In the genomic region with DNA sequence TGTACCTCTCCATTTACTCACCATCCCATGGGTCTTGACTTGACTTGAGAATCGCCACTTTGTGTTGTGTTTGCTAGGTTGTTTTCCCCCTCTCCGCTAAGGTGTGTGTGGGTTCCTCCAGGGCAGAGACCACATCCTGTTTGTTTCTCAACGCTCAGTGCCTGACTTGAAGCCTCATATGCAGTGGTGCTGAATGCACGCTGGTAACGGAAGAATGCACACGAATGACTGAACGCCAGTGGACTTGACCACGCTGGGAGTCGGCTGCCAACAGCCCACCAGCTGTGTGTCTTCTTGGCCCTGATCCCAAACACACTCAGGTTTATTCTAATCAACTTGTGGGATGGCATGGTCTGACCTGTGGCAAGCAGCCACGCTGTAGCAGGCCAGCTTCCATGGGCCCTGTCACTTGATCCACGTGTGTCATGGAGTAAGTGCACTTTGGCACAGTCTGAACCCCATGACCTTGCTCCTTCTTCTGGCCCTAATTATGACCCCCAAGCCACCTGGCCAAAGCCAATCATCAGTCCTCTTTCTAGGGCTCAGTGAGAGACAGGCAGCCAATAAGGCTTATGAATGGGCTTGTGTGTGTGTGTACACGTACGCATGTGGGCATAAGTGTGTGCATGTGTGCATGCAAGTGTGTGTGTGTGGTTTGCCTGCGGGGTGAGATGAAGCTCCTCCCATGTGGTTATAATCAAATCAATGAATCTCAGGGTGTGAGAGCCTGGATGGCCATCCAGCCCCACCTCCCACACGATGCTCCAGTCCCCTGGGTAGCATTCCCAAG, we compare ENCODE assay signal across 8 cellular contexts. TPM values are rescaled to one million over a fixed set of nuclear protein-coding genes. Genes with fewer than 3 reads are reported as not detected.
A peak's percentile ranks its signal among the peaks of the same experiment; 100 is the strongest.
DNase-seq lines count a peak whose midpoint lies in the region; ATAC-seq lines count a peak whose summit lies in the region.

No MANE protein-coding gene starts in this region.

- H3K9me3 Mint-ChIP-seq in activated naive CD8-positive, alpha-beta T cell treated with anti-CD3 and anti-CD28 coated beads, Interleukin-2, amount 10 ng/mL, durations not matched to agents 7 days and 5 days = no peaks in the 10 kb centered on the region

- H2BK120ac ChIP-seq in mesenchymal stem cell (ENCODE audit: low read depth, low read length) = no peak overlapping the region

- H3K14ac ChIP-seq in mesenchymal stem cell (ENCODE audit: low read length in 2 of 2) = no peak overlapping the region

- H2BK15ac ChIP-seq in mesenchymal stem cell (ENCODE audit: low read depth, poor library complexity, severe bottlenecking) = no peak overlapping the region

- no peak overlapping the region for H3K4me3 ChIP-seq in mesenchymal stem cell (ENCODE audit: insufficient read depth in 1 of 2, low read depth in 1 of 2, low read length in 2 of 2)

- H3K27me3 ChIP-seq in mesenchymal stem cell (ENCODE audit: control insufficient read depth in 1 of 2, insufficient read depth in 1 of 2, low read length in 2 of 2) = peaks cover 0 to 25% of the 10 kb centered on the region in 2 experiments

- H3K4me3 Mint-ChIP-seq in activated naive CD8-positive, alpha-beta T cell treated with anti-CD3 and anti-CD28 coated beads, Interleukin-2, amount 10 ng/mL, durations not matched to agents 7 days and 5 days = peak overlapping the region; percentile 81

- no peaks in the 10 kb centered on the region for H3K9me3 ChIP-seq in mesenchymal stem cell (ENCODE audit: control insufficient read depth, low read length)

- H2BK5ac ChIP-seq in mesenchymal stem cell (ENCODE audit: low read depth, low read length, poor library complexity, severe bottlenecking) = no peak overlapping the region

- H3K4me1 Mint-ChIP-seq in activated naive CD8-positive, alpha-beta T cell treated with anti-CD3 and anti-CD28 coated beads, Interleukin-2, amount 10 ng/mL, durations not matched to agents 7 days and 5 days = peaks cover 72% of the 10 kb centered on the region

- H4K8ac ChIP-seq in mesenchymal stem cell (ENCODE audit: low read length) = no peak overlapping the region

- peak; percentile 11 for DNase-seq in NOMO-1 treated with DMSO at 0.1 percent for 48 hours (lab: John Stamatoyannopoulos, UW; ENCODE audit: unreplicated experiment)
- peak; percentile 67 for DNase-seq in activated naive CD8-positive, alpha-beta T cell treated with anti-CD3 and anti-CD28 coated beads, Interleukin-2, amount 10 ng/mL, durations not matched to agents 7 days and 5 days
- peak; percentile 45 to 62 for DNase-seq in stimulated activated CD4-positive, alpha-beta T cell treated with anti-CD3 and anti-CD28 coated beads, Interleukin-2, amount 100 ng/mL, for 24 hours
- no peak for DNase-seq in mesenchymal stem cell
- DNase-seq in hepatic stellate cell (ENCODE audit: low spot score) = no peak
- DNase-seq in globus pallidus (ENCODE audit: low spot score) = no peak

- peaks cover 2% of the 10 kb centered on the region for H3K27me3 Mint-ChIP-seq in activated naive CD8-positive, alpha-beta T cell treated with anti-CD3 and anti-CD28 coated beads, Interleukin-2, amount 10 ng/mL, durations not matched to agents 7 days and 5 days

- no peak overlapping the region for H3K4ac ChIP-seq in mesenchymal stem cell (ENCODE audit: low read depth in 1 of 2, low read length in 2 of 2)

- no peak overlapping the region for H4K91ac ChIP-seq in mesenchymal stem cell (ENCODE audit: low read length)

- H3K36me3 Mint-ChIP-seq in activated naive CD8-positive, alpha-beta T cell treated with anti-CD3 and anti-CD28 coated beads, Interleukin-2, amount 10 ng/mL, durations not matched to agents 7 days and 5 days = peaks cover 3% of the 10 kb centered on the region

- no peak overlapping the region for H2AK5ac ChIP-seq in mesenchymal stem cell (ENCODE audit: low read length, severe bottlenecking)

- POLR2A ChIA-PET in activated naive CD8-positive, alpha-beta T cell treated with anti-CD3 and anti-CD28 coated beads, Interleukin-2, amount 10 ng/mL, durations not matched to agents 7 days and 5 days (lab: Charles Lee) = interaction anchor here (0.7 to 4.0 kb wide), 9 partner anchors 7 to 42 kb away, joined by 3 to 30 read pairs (median 4); a partner anchor contains a TSS

- WGBS in mesenchymal stem cell = 92% methylated on average over 15 of the region's 15 CpGs

- no peak overlapping the region for H2BK12ac ChIP-seq in mesenchymal stem cell (ENCODE audit: low read length in 2 of 2)

- no peak overlapping the region for H3K4me2 ChIP-seq in mesenchymal stem cell (ENCODE audit: low read length, poor library complexity, severe bottlenecking)

- H2AFZ ChIP-seq in mesenchymal stem cell (ENCODE audit: low read depth, low read length) = no peak overlapping the region

- H3K27ac ChIP-seq in mesenchymal stem cell (ENCODE audit: low read length, poor library complexity, severe bottlenecking) = no peak overlapping the region

- H3K23ac ChIP-seq in mesenchymal stem cell (ENCODE audit: low read length in 2 of 2) = no peak overlapping the region

- no peak overlapping the region for H3K9ac ChIP-seq in mesenchymal stem cell (ENCODE audit: low read length)

- peak overlapping the region; percentile 94 for H3K27ac Mint-ChIP-seq in activated naive CD8-positive, alpha-beta T cell treated with anti-CD3 and anti-CD28 coated beads, Interleukin-2, amount 10 ng/mL, durations not matched to agents 7 days and 5 days

- H3K36me3 ChIP-seq in mesenchymal stem cell (ENCODE audit: control insufficient read depth in 1 of 2, insufficient read depth in 2 of 2, low read depth in 1 of 2, low read length in 2 of 2) = peaks cover 0 to 56% of the 10 kb centered on the region in 2 experiments

- H3K4me1 ChIP-seq in mesenchymal stem cell (ENCODE audit: control insufficient read depth, insufficient read depth, low read depth, low read length) = peaks cover 13% of the 10 kb centered on the region

- no peak overlapping the region for H3K18ac ChIP-seq in mesenchymal stem cell (ENCODE audit: low read depth in 1 of 2, low read length in 2 of 2)

- H3K79me1 ChIP-seq in mesenchymal stem cell (replicated peaks; ENCODE audit: low read length, poor library complexity, severe bottlenecking) = no peaks in the 10 kb centered on the region

- ATAC-seq in GM18520 (IDR thresholded peaks at IDR 0.05; ENCODE audit: unreplicated experiment) = peak; percentile 57
- peak; percentile 74 for ATAC-seq in HG02759 (IDR thresholded peaks at IDR 0.05; ENCODE audit: unreplicated experiment)
- peak; percentile 78 for ATAC-seq in activated naive CD8-positive, alpha-beta T cell treated with anti-CD3 and anti-CD28 coated beads, Interleukin-2, amount 10 ng/mL, durations not matched to agents 7 days and 5 days (ENCODE audit: low read depth)

RNA-seq across cellular contexts. Expression of a gene that starts 6.3 kb away (rescaled TPM):
- total RNA-seq in activated naive CD8-positive, alpha-beta T cell treated with anti-CD3 and anti-CD28 coated beads, Interleukin-2, amount 10 ng/mL, durations not matched to agents 7 days and 5 days = 100 to 1,000 TPM; 163 to 181 TPM
- 0.07 TPM for polyA plus RNA-seq in mesenchymal stem cell (2013, experiment 1 of 2)
- 0.05 TPM for polyA plus RNA-seq in mesenchymal stem cell (2013, experiment 2 of 2)

Comparison
In these comparisons a context has a peak if more than half of its experiments do, and no peak if none do; other contexts are left out.
1. DNase-seq: peak in NOMO-1 treated with DMSO at 0.1 percent for 48 hours (single experiment), activated naive CD8-positive, alpha-beta T cell treated with anti-CD3 and anti-CD28 coated beads, Interleukin-2, amount 10 ng/mL, durations not matched to agents 7 days and 5 days (single experiment) and stimulated activated CD4-positive, alpha-beta T cell treated with anti-CD3 and anti-CD28 coated beads, Interleukin-2, amount 100 ng/mL, for 24 hours (2 of 2); none in mesenchymal stem cell (single experiment), hepatic stellate cell (single experiment) and globus pallidus (single experiment).
2. Peak in every context shown above with its lines, with median percentiles within 50 percentile points of each other: ATAC-seq.